Comparison of ENCODE assay signal across 1 cellular context in genomic region chr12:109777544-109777943, GRCh38.
TF ChIP-seq lines count a peak whose summit lies in the region.

No MANE protein-coding gene starts in this region.

TF ChIP-seq in HepG2, 621 proteins besides CTCF, POLR2A, EP300 and RAD21 (continued from another document):
- TF ChIP-seq ZNF292 (CRISPR knock-in tag; IDR thresholded peaks at IDR 0.05; ENCODE audit: borderline replicate concordance, low read depth) (no peak), MBD4 (IDR thresholded peaks at IDR 0.05; ENCODE audit: borderline replicate concordance, low read length) (no peak), ZNF318 (CRISPR knock-in tag; IDR thresholded peaks at IDR 0.05) (no peak), ZFX (CRISPR knock-in tag; IDR thresholded peaks at IDR 0.05; ENCODE audit: low read depth) (peak; percentile 43; the same call in 1 of the 2 replicates), GTF3A (CRISPR knock-in tag; conservative IDR thresholded peaks at IDR 0.05) (no peak), SNAI1 (CRISPR knock-in tag; IDR thresholded peaks at IDR 0.05; ENCODE audit: borderline replicate concordance) (no peak), MEF2D (CRISPR knock-in tag; IDR thresholded peaks at IDR 0.05) (no peak), MAFK (conservative IDR thresholded peaks at IDR 0.05 in 1 of 2, IDR thresholded peaks at IDR 0.05 in 1 of 2; ENCODE audit: low read length in 2 of 2) (no peak), SALL1 (CRISPR knock-in tag; IDR thresholded peaks at IDR 0.05) (no peak), NR2F6 (IDR thresholded peaks at IDR 0.05) (0 out of 2 replicates have a peak, but pooled peaks have one; percentile 43), NR2F6 (CRISPR knock-in tag; IDR thresholded peaks at IDR 0.05) (0 out of 2 replicates have a peak, but pooled peaks have one; percentile 48), ZNF720 (CRISPR knock-in tag; IDR thresholded peaks at IDR 0.05) (no peak), GPBP1L1 (CRISPR knock-in tag; IDR thresholded peaks at IDR 0.05) (no peak), ZBTB3 (CRISPR knock-in tag; IDR thresholded peaks at IDR 0.05; ENCODE audit: borderline replicate concordance, low read depth) (no peak), DRAP1 (CRISPR knock-in tag; IDR thresholded peaks at IDR 0.05) (peak; percentile 27; the same call in 1 of the 2 replicates), SRSF4 (IDR thresholded peaks at IDR 0.05; ENCODE audit: low read depth, low read length, poor library complexity, severe bottlenecking) (no peak), NR3C1 (CRISPR knock-in tag; IDR thresholded peaks at IDR 0.05) (no peak), ZNF354B (CRISPR knock-in tag; IDR thresholded peaks at IDR 0.05) (no peak), ZNF687 (CRISPR knock-in tag; IDR thresholded peaks at IDR 0.05) (no peak), ZNF740 (CRISPR knock-in tag; IDR thresholded peaks at IDR 0.05) (no peak), ZNF333 (CRISPR knock-in tag; IDR thresholded peaks at IDR 0.05; ENCODE audit: borderline replicate concordance) (no peak), ZNF18 (CRISPR knock-in tag; IDR thresholded peaks at IDR 0.05; ENCODE audit: insufficient replicate concordance) (no peak), SAP130 (CRISPR knock-in tag; IDR thresholded peaks at IDR 0.05; ENCODE audit: low read depth) (peak; percentile 15; the same call in 1 of the 2 replicates), HINFP (CRISPR knock-in tag; IDR thresholded peaks at IDR 0.05; ENCODE audit: low read depth) (no peak), USF2 (IDR thresholded peaks at IDR 0.05; ENCODE audit: low read depth, low read length) (peak; percentile 74), USF2 (CRISPR knock-in tag; IDR thresholded peaks at IDR 0.05; ENCODE audit: borderline replicate concordance) (peak; percentile 89; the same call in 1 of the 2 replicates), ETV5 (CRISPR knock-in tag; IDR thresholded peaks at IDR 0.05; ENCODE audit: borderline replicate concordance) (no peak), TEAD2 (CRISPR knock-in tag; IDR thresholded peaks at IDR 0.05) (no peak), FOXP4 (CRISPR knock-in tag; IDR thresholded peaks at IDR 0.05) (no peak)
